In the genomic region with DNA sequence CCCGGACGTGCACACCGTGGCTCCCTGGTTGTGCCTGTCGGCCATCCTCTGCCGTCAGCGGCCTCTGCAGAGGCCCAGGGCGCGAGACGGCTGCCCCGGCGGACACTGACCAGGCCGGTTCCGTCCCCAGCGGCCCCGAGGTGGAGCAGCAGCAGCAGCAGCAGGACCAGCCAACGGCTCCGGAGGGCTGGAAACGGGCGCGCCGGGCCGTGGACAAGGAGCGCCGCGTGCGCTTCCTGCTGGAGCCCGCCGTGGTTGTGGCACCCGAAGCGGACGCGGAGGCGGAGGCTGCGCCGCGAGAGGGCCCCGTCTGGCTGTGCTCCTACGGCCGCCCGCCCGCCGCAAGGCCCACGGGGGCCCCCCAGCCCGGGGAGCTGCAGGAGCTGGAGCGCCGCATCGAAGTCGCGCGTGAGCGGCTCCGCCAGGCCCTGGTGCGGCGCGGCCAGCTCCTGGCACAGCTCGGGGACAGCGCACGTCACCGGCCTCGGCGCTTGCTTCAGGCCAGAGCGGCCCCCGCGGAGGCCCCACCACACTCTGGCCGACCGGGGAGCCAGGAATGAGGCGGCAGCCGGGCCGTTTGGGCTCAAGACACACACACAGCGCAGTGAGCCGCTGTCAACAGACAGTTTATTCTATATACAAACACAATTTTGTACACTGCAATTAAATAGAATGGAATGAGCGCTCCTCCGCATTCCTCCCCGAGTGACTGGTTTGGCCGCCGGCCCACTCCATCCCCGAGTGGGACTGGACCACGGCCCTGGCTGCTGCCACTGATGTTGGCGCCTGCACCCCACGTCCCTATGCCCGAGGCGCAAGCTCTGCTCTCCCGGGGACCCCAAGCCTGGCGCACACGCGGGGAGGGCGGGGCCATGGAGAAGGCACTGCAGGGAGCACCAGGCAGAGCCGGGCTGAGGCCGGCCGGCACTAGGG, we compare ENCODE assay signal across 17 cellular contexts. TPM values are rescaled to one million over a fixed set of nuclear protein-coding genes. Genes with fewer than 3 reads are reported as not detected.
DNase-seq lines count a peak whose midpoint lies in the region; ATAC-seq and TF ChIP-seq lines count a peak whose summit lies in the region.
"Had no signal": no experiment of that assay in that cellular context is flagged by ENCODE, and none has a peak within 500 bp of the region (broad histone marks: within the 10 kb centered on the region; RNA-seq: fewer than 3 reads in every experiment).

No MANE protein-coding gene starts in this region.

- no peak for ATAC-seq in HG02973 (IDR thresholded peaks at IDR 0.05; ENCODE audit: unreplicated experiment)
- no peak for ATAC-seq in GM19324 (IDR thresholded peaks at IDR 0.05; ENCODE audit: low FRiP score, unreplicated experiment)
- ATAC-seq: activated CD8-positive, alpha-beta T cell treated with anti-CD3 and anti-CD28 coated beads for 36 hours; PC-3 had no signal

- H3K4me3 ChIP-seq in GM23248 (no peak overlapping the region), colonic mucosa (no peak overlapping the region), mesenchymal stem cell (ENCODE audit: insufficient read depth in 1 of 2, low read depth in 1 of 2, low read length in 2 of 2) (peak overlapping the region in 1 of 2 experiments; percentile 3)

- H4K20me1 ChIP-seq in GM23248 (ENCODE audit: insufficient read depth) = no peaks in the 10 kb centered on the region

- peak overlapping the region; percentile 20 for H4K91ac ChIP-seq in mesenchymal stem cell (ENCODE audit: low read length)

- H2BK15ac ChIP-seq in mesenchymal stem cell (ENCODE audit: low read depth, poor library complexity, severe bottlenecking) = no peak overlapping the region

- H3K79me1 ChIP-seq in mesenchymal stem cell (replicated peaks; ENCODE audit: low read length, poor library complexity, severe bottlenecking) = peaks cover 23% of the 10 kb centered on the region

- H2BK120ac ChIP-seq in mesenchymal stem cell (ENCODE audit: low read depth, low read length) = no peak overlapping the region

- no peak overlapping the region for H3K14ac ChIP-seq in mesenchymal stem cell (ENCODE audit: low read length in 2 of 2)

- no peak overlapping the region for H3K9ac ChIP-seq in GM23248
- H3K9ac ChIP-seq in colonic mucosa (ENCODE audit: low read depth in 2 of 2, low read length in 2 of 2) = no peak overlapping the region
- H3K9ac ChIP-seq in mesenchymal stem cell (ENCODE audit: low read length) = no peak overlapping the region

- no peak overlapping the region for H3K23ac ChIP-seq in mesenchymal stem cell (ENCODE audit: low read length in 2 of 2)

- no peak overlapping the region for H4K8ac ChIP-seq in mesenchymal stem cell (ENCODE audit: low read length)

- in situ Hi-C loops in GM23248 (cut with MboI) = no loop called here

- H3K79me2 ChIP-seq in GM23248 (ENCODE audit: insufficient read depth) = peaks cover 26% of the 10 kb centered on the region

- no peak for TF ChIP-seq CTCF in colonic mucosa (IDR thresholded peaks at IDR 0.05)

- H2BK5ac ChIP-seq in mesenchymal stem cell (ENCODE audit: low read depth, low read length, poor library complexity, severe bottlenecking) = no peak overlapping the region

- H3K36me3 ChIP-seq in GM23248 (ENCODE audit: low read depth) = no peaks in the 10 kb centered on the region
- H3K36me3 ChIP-seq in colonic mucosa = peaks cover 22% of the 10 kb centered on the region
- peaks cover 28 to 80% of the 10 kb centered on the region in 2 experiments for H3K36me3 ChIP-seq in mesenchymal stem cell (ENCODE audit: control insufficient read depth in 1 of 2, insufficient read depth in 2 of 2, low read depth in 1 of 2, low read length in 2 of 2)

- WGBS in GM23248 (ENCODE audit: low coverage in 1 of 2, low lambda C conversion rate in 2 of 2, missing lambda C conversion rate in 2 of 2), 2 experiments = 91 to 94% methylated on average over 58 to 83 of the region's 90 CpGs
- 95% methylated on average over 90 of the region's 90 CpGs for WGBS in mesenchymal stem cell

- intact Hi-C loops in colonic mucosa (cut with DNase I) = no loop called here

- H3K9me2 ChIP-seq in GM23248 (ENCODE audit: insufficient read depth) = no peaks in the 10 kb centered on the region

- H2AFZ ChIP-seq in GM23248 (no peak overlapping the region), mesenchymal stem cell (ENCODE audit: low read depth, low read length) (no peak overlapping the region)

- no peaks in the 10 kb centered on the region for H3K4me1 ChIP-seq in GM23248 (ENCODE audit: insufficient read depth)
- no peaks in the 10 kb centered on the region for H3K4me1 ChIP-seq in colonic mucosa
- H3K4me1 ChIP-seq in mesenchymal stem cell (ENCODE audit: control insufficient read depth, insufficient read depth, low read depth, low read length) = peaks cover 8% of the 10 kb centered on the region

- no peaks in the 10 kb centered on the region for H3F3A ChIP-seq in GM23248 (ENCODE audit: insufficient read depth)

- no peak overlapping the region for H2BK12ac ChIP-seq in mesenchymal stem cell (ENCODE audit: low read length in 2 of 2)

- DNase-seq in GM23248 (peak; percentile 30), colonic mucosa (no peak), mesenchymal stem cell (no peak)
- DNase-seq in activated CD4-positive, alpha-beta T cell treated with anti-CD3 and anti-CD28 coated beads for 1 hour = no peak
- DNase-seq: activated CD8-positive, alpha-beta T cell treated with anti-CD3 and anti-CD28 coated beads for 36 hours; DMS79 treated with DMSO at 0.1 percent for 48 hours; H9; NCI-H1092 treated with DMSO at 0.1 percent for 48 hours; PC-3; stimulated activated CD4-positive, alpha-beta T cell treated with anti-CD3 and anti-CD28 coated beads, Interleukin-2, amount 100 ng/mL, for 48 hours; stimulated activated naive CD4-positive, alpha-beta T cell had no signal

- no peak overlapping the region for H3K27ac ChIP-seq in GM23248
- H3K27ac ChIP-seq in colonic mucosa = peak overlapping the region; percentile 44
- H3K27ac ChIP-seq in mesenchymal stem cell (ENCODE audit: low read length, poor library complexity, severe bottlenecking) = no peak overlapping the region

- H3K4ac ChIP-seq in mesenchymal stem cell (ENCODE audit: low read depth in 1 of 2, low read length in 2 of 2) = no peak overlapping the region

- no peak overlapping the region for H3K4me2 ChIP-seq in GM23248 (ENCODE audit: unreplicated experiment)
- H3K4me2 ChIP-seq in mesenchymal stem cell (ENCODE audit: low read length, poor library complexity, severe bottlenecking) = no peak overlapping the region

- H3K27me3 ChIP-seq in GM23248 (replicated peaks; ENCODE audit: insufficient read depth) = no peaks in the 10 kb centered on the region
- H3K27me3 ChIP-seq in colonic mucosa = no peaks in the 10 kb centered on the region
- H3K27me3 ChIP-seq in mesenchymal stem cell (ENCODE audit: control insufficient read depth in 1 of 2, insufficient read depth in 1 of 2, low read length in 2 of 2) = peaks cover 0 to 6% of the 10 kb centered on the region in 2 experiments

- no peak overlapping the region for H3K18ac ChIP-seq in mesenchymal stem cell (ENCODE audit: low read depth in 1 of 2, low read length in 2 of 2)

- H3K9me3 ChIP-seq in GM23248 (ENCODE audit: low read depth) (no peaks in the 10 kb centered on the region), colonic mucosa (no peaks in the 10 kb centered on the region), mesenchymal stem cell (ENCODE audit: control insufficient read depth, low read length) (no peaks in the 10 kb centered on the region)

- no peak overlapping the region for H2AK5ac ChIP-seq in mesenchymal stem cell (ENCODE audit: low read length, severe bottlenecking)

RNA-seq across cellular contexts. Expression of a gene that starts 9.1 kb away (rescaled TPM):
- 0.25 and 0.54 TPM in 2 replicates for total RNA-seq in GM23248 (2014; rRNA removed; shearing (Covaris generic))
- polyA plus RNA-seq in GM23248 (2016; fragmentation: Nextera tagmentation; extraction: Ambion mirVana) = not detected in 2 replicates
- not detected for total RNA-seq in colonic mucosa
- polyA plus RNA-seq in mesenchymal stem cell (2013, experiment 1 of 2) = 0.66 TPM
- 0.56 TPM for polyA plus RNA-seq in mesenchymal stem cell (2013, experiment 2 of 2)
- total RNA-seq: T-helper 2 cell treated with Interferon-gamma antibody and Interleukin-4, amounts not matched to agents 100 ng/mL and 5 ng/mL, for 36 hours had no signal

RNA-seq across cellular contexts. Expression of a gene that starts 11.6 kb away (rescaled TPM):
- 132 and 169 TPM in 2 replicates for total RNA-seq in GM23248 (2014; rRNA removed; shearing (Covaris generic))
- 76.7 and 79.7 TPM in 2 replicates for polyA plus RNA-seq in GM23248 (2016; fragmentation: Nextera tagmentation; extraction: Ambion mirVana)
- total RNA-seq in colonic mucosa = 100 to 1,000 TPM; 170 to 235 TPM
- polyA plus RNA-seq in mesenchymal stem cell (2013, experiment 1 of 2) = 115 TPM
- polyA plus RNA-seq in mesenchymal stem cell (2013, experiment 2 of 2) = 119 TPM

RNA-seq across cellular contexts. Expression of a gene that starts 12.0 kb away (rescaled TPM):
- not detected in 2 replicates for total RNA-seq in GM23248 (2014; rRNA removed; shearing (Covaris generic))
- polyA plus RNA-seq in GM23248 (2016; fragmentation: Nextera tagmentation; extraction: Ambion mirVana) = not detected in 2 replicates
- not detected for total RNA-seq in colonic mucosa
- polyA plus RNA-seq in mesenchymal stem cell (2013, experiment 1 of 2) = not detected
- polyA plus RNA-seq in mesenchymal stem cell (2013, experiment 2 of 2) = not detected
- total RNA-seq: activated CD8-positive, alpha-beta T cell treated with anti-CD3 and anti-CD28 coated beads for 36 hours; bronchial epithelial cell; H9; mucosa of gallbladder; PC-3; pulmonary artery endothelial cell; T-helper 2 cell treated with Interferon-gamma antibody and Interleukin-4, amounts not matched to agents 100 ng/mL and 5 ng/mL, for 36 hours had no signal

RNA-seq across cellular contexts. Expression of a gene that starts 17.1 kb away (rescaled TPM):
- 239 and 244 TPM in 2 replicates for total RNA-seq in GM23248 (2014; rRNA removed; shearing (Covaris generic))
- 400 and 415 TPM in 2 replicates for polyA plus RNA-seq in GM23248 (2016; fragmentation: Nextera tagmentation; extraction: Ambion mirVana)
- total RNA-seq in colonic mucosa = 100 to 1,000 TPM; 108 to 132 TPM
- polyA plus RNA-seq in mesenchymal stem cell (2013, experiment 1 of 2) = 374 TPM
- 362 TPM for polyA plus RNA-seq in mesenchymal stem cell (2013, experiment 2 of 2)

RNA-seq across cellular contexts. Expression of a gene that starts 25.2 kb away (rescaled TPM):
- total RNA-seq in GM23248 (2014; rRNA removed; shearing (Covaris generic)) = 63.5 and 83.4 TPM in 2 replicates
- 143 and 157 TPM in 2 replicates for polyA plus RNA-seq in GM23248 (2016; fragmentation: Nextera tagmentation; extraction: Ambion mirVana)
- total RNA-seq in colonic mucosa = 10 to 100 TPM; 26.5 to 81.5 TPM
- 25.0 TPM for polyA plus RNA-seq in mesenchymal stem cell (2013, experiment 1 of 2)
- polyA plus RNA-seq in mesenchymal stem cell (2013, experiment 2 of 2) = 25.1 TPM
